ENCODE assay signal across 25 cellular contexts in genomic region chr7:137439829-137440433, GRCh38.
DNase-seq lines count a peak whose midpoint lies in the region; ATAC-seq and TF ChIP-seq lines count a peak whose summit lies in the region.
"Had no signal": no experiment of that assay in that cellular context is flagged by ENCODE, and none has a peak within 500 bp of the region (broad histone marks: within the 10 kb centered on the region; RNA-seq: fewer than 3 reads in every experiment).

No MANE protein-coding gene starts in this region.

- TF ChIP-seq CTCF in brain (conservative IDR thresholded peaks at IDR 0.05) = no peak

- peaks cover 6% of the 10 kb centered on the region for H3K27me3 Mint-ChIP-seq in brain
- H3K27me3 Mint-ChIP-seq: activated B cell treated with CpG ODN at 0.5 μM for 24 hours; CD4-positive, CD25-positive, alpha-beta regulatory T cell; central memory CD8-positive, alpha-beta T cell; IgD-negative memory B cell had no signal

- H3K4me1 Mint-ChIP-seq in brain = peaks cover 32% of the 10 kb centered on the region
- H3K4me1 Mint-ChIP-seq: activated B cell treated with CpG ODN at 0.5 μM for 24 hours; CD4-positive, CD25-positive, alpha-beta regulatory T cell; central memory CD8-positive, alpha-beta T cell; IgD-negative memory B cell; naive thymus-derived CD4-positive, alpha-beta T cell had no signal

- H3K27ac ChIP-seq in layer of hippocampus (ENCODE audit: low read depth, low read length) = peak overlapping the region; percentile 62
- H3K27ac ChIP-seq: sigmoid colon, upper lobe of right lung had no signal

- no peaks in the 10 kb centered on the region for H3K27me3 ChIP-seq in layer of hippocampus (ENCODE audit: control insufficient read depth, insufficient read depth, low read length)
- H3K27me3 ChIP-seq: sigmoid colon, upper lobe of right lung had no signal

- H3K9me3 Mint-ChIP-seq in brain = peaks cover 0 to 4% (median 0%) of the 10 kb centered on the region in 5 experiments
- H3K9me3 Mint-ChIP-seq: activated B cell treated with CpG ODN at 0.5 μM for 24 hours had no signal

- H3K36me3 Mint-ChIP-seq in brain = peaks cover 10% of the 10 kb centered on the region
- H3K36me3 Mint-ChIP-seq: CD4-positive, CD25-positive, alpha-beta regulatory T cell; IgD-negative memory B cell; naive thymus-derived CD4-positive, alpha-beta T cell had no signal

- ATAC-seq in HG03354 (IDR thresholded peaks at IDR 0.05; ENCODE audit: poor library complexity, severe bottlenecking, unreplicated experiment) = no peak
- no peak for ATAC-seq in HG03571 (IDR thresholded peaks at IDR 0.05; ENCODE audit: unreplicated experiment)
- ATAC-seq: naive thymus-derived CD4-positive, alpha-beta T cell; upper lobe of right lung had no signal

- DNase-seq in A172 (ENCODE audit: low spot score) (peak; percentile 22), GM04503 (ENCODE audit: low read depth) (peak; percentile 45), NCI-H1930 (lab: John Stamatoyannopoulos, UW) (no peak), C1 segment of cervical spinal cord (lab: John Stamatoyannopoulos, UW) (no peak)
- DNase-seq: activated B cell treated with CpG ODN at 0.5 μM for 24 hours; activated CD4-positive, alpha-beta T cell treated with anti-CD3 and anti-CD28 coated beads, Interleukin-2, amount 50 U/mL, for 4 hours; activated gamma-delta T cell; CD4-positive, CD25-positive, alpha-beta regulatory T cell; erythroblast; HCEC 1CT; mesenchymal stem cell; naive thymus-derived CD4-positive, alpha-beta T cell; NCI-H1105 treated with DMSO at 0.1 percent for 48 hours; NCI-H2081 treated with DMSO at 0.1 percent for 48 hours; NCI-H510A treated with DMSO at 0.1 percent for 48 hours; sigmoid colon; stimulated activated CD4-positive, alpha-beta T cell treated with anti-CD3 and anti-CD28 coated beads, Interleukin-15, amount 100 ng/mL, for 24 hours; T1000; upper lobe of right lung had no signal

- H3K4me3 Mint-ChIP-seq in brain = peak overlapping the region in 1 of 5 experiments; percentile 6
- H3K4me3 Mint-ChIP-seq: activated B cell treated with CpG ODN at 0.5 μM for 24 hours; CD4-positive, CD25-positive, alpha-beta regulatory T cell; central memory CD8-positive, alpha-beta T cell; IgD-negative memory B cell; naive thymus-derived CD4-positive, alpha-beta T cell had no signal

- peak overlapping the region in 3 of 5 experiments; percentile 3 to 84 (median 60) for H3K27ac Mint-ChIP-seq in brain
- H3K27ac Mint-ChIP-seq: activated B cell treated with CpG ODN at 0.5 μM for 24 hours; CD4-positive, CD25-positive, alpha-beta regulatory T cell; IgD-negative memory B cell; naive thymus-derived CD4-positive, alpha-beta T cell had no signal

Comparison
In these comparisons a context has a peak if more than half of its experiments do, and no peak if none do; other contexts are left out.
1. DNase-seq: peak in A172 (single experiment) and GM04503 (single experiment); none in NCI-H1930 (0 of 2) and C1 segment of cervical spinal cord (0 of 14).